13 cellular contexts compared by ENCODE assay signal in the genomic region with DNA sequence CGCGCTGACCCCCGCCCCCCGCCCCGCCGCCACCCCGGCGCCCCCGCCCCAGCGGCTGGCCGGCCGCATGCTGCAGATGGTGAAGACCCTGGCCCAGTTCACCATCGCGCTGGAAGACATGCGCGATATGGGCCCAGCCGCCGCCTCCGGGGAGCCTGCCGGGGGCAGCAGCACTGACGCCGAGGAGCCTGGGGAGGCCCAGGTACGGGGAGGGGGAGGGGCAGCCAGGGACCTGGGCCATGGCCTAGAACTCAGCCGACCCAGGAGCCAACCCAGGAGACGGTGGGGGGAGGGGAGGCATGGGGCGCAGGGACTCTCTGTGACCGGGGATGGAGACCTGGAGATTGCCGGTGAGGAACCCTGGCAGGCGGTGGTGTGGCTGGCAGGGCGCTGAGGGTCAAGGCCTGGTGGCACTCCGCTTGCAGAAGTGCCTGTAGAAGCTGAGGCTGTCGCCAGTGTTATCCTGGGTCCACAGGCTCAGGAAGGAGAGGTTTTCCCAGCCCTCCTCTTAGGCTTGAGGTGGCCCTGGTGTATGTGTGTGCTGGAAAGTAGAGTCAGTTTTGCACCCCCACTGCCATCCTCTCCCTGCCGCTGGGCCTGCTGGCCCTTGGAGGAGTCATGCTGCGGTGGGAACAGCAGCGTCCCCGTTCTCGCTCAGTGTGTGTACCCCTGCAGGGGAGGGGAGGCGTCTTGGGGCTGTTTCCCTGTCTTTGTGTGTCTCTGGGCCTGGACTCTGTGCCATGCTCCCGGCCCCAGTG. TPM values are rescaled to one million over a fixed set of nuclear protein-coding genes. Genes with fewer than 3 reads are reported as not detected.
DNase-seq lines count a peak whose midpoint lies in the region; ATAC-seq and TF ChIP-seq lines count a peak whose summit lies in the region.
"Had no signal": no experiment of that assay in that cellular context is flagged by ENCODE, and none has a peak within 500 bp of the region (broad histone marks: within the 10 kb centered on the region; RNA-seq: fewer than 3 reads in every experiment).

No MANE protein-coding gene starts in this region.

- peak; percentile 84 for DNase-seq in H7
- DNase-seq in WTC11 (ENCODE audit: low spot score): peak; percentile 50
- no peak for DNase-seq in gastrocnemius medialis
- no peak for DNase-seq in NCI-H187 (lab: John Stamatoyannopoulos, UW)
- no peak for DNase-seq in dermis blood vessel endothelial cell
- no peak for DNase-seq in COR-L47 (lab: John Stamatoyannopoulos, UW)
- DNase-seq: activated CD4-positive, alpha-beta T cell treated with anti-CD3 and anti-CD28 coated beads for 36 hours; central memory CD4-positive, alpha-beta T cell had no signal

- peak overlapping the region; percentile 55 for H3K4me3 Mint-ChIP-seq in WTC11
- H3K4me3 Mint-ChIP-seq: activated CD4-positive, alpha-beta T cell treated with anti-CD3 and anti-CD28 coated beads for 36 hours; CD14-positive monocyte had no signal

- H3K27me3 Mint-ChIP-seq in WTC11 (ENCODE audit: low read depth): peaks cover 33% of the 10 kb centered on the region
- H3K27me3 Mint-ChIP-seq: activated CD4-positive, alpha-beta T cell treated with anti-CD3 and anti-CD28 coated beads for 36 hours had no signal

- TF ChIP-seq POLR2A in gastrocnemius medialis (IDR thresholded peaks at IDR 0.05): no peak

- no peaks in the 10 kb centered on the region for H3K9me3 Mint-ChIP-seq in WTC11

- peak overlapping the region; percentile 27 for H3K4me3 ChIP-seq in H7 (ENCODE audit: insufficient read depth, low read depth, low read length)
- peak overlapping the region; percentile 8 for H3K4me3 ChIP-seq in iPS-11a (ENCODE audit: low read depth, low read length)
- peak overlapping the region; percentile 47 to 53 (median 48) for H3K4me3 ChIP-seq in gastrocnemius medialis
- H3K4me3 ChIP-seq: lung, SJSA1 had no signal

- H3K27ac ChIP-seq in gastrocnemius medialis: peak overlapping the region in 3 of 4 donors; percentile 36 to 66 (median 46)
- H3K27ac ChIP-seq: SJSA1 had no signal

- H3K4me1 Mint-ChIP-seq in WTC11: peaks cover 18% of the 10 kb centered on the region
- H3K4me1 Mint-ChIP-seq: activated CD4-positive, alpha-beta T cell treated with anti-CD3 and anti-CD28 coated beads for 36 hours; CD14-positive monocyte had no signal

- TF ChIP-seq CTCF in WTC11 (IDR thresholded peaks at IDR 0.05) (no peak), gastrocnemius medialis (IDR thresholded peaks at IDR 0.05 in 4 of 5, conservative IDR thresholded peaks at IDR 0.05 in 1 of 5) (no peak)

- CTCF ChIA-PET in WTC11 (lab: Charles Lee): interaction anchor here (1.1 to 4.1 kb wide), 5 partner anchors 8 to 51 kb away, joined by 3 to 49 read pairs (median 10); no protein-coding TSS in a partner anchor

- no peaks in the 10 kb centered on the region for H3K36me3 Mint-ChIP-seq in WTC11
- H3K36me3 Mint-ChIP-seq: CD14-positive monocyte had no signal

- POLR2A ChIA-PET in WTC11 (lab: Charles Lee): no interaction called here

- no peak overlapping the region for H3K27ac Mint-ChIP-seq in WTC11
- H3K27ac Mint-ChIP-seq: activated CD4-positive, alpha-beta T cell treated with anti-CD3 and anti-CD28 coated beads for 36 hours had no signal

- H3K27me3 ChIP-seq in H7 (ENCODE audit: control insufficient read depth, insufficient read depth, low read length) (peaks cover 16% of the 10 kb centered on the region), gastrocnemius medialis (no peaks in the 10 kb centered on the region)
- H3K27me3 ChIP-seq: SJSA1 had no signal

- no peaks in the 10 kb centered on the region for H3K9me3 ChIP-seq in gastrocnemius medialis
- H3K9me3 ChIP-seq: SJSA1 had no signal

- in situ Hi-C loops in gastrocnemius medialis (cut with MboI; ENCODE audit: low sequenced_read_pairs in 4 of 4): no loop called here

- peaks cover 3 to 14% of the 10 kb centered on the region in 2 donors for H3K4me1 ChIP-seq in gastrocnemius medialis
- H3K4me1 ChIP-seq: SJSA1 had no signal

- H3K36me3 ChIP-seq in H7 (replicated peaks; ENCODE audit: control insufficient read depth, insufficient read depth, low read length): no peaks in the 10 kb centered on the region
- H3K36me3 ChIP-seq in gastrocnemius medialis: no peaks in the 10 kb centered on the region

- intact Hi-C loops in gastrocnemius medialis (cut with DNase I; ENCODE audit: low total_unique reads): no loop called here

- peak; percentile 43 for ATAC-seq in WTC11
- peak; percentile 21 to 22 for ATAC-seq in gastrocnemius medialis
- no peak for ATAC-seq in HG03442 (IDR thresholded peaks at IDR 0.05; ENCODE audit: unreplicated experiment)
- ATAC-seq: activated CD4-positive, alpha-beta T cell treated with anti-CD3 and anti-CD28 coated beads for 36 hours had no signal

TF ChIP-seq in WTC11, 78 proteins besides CTCF, POLR2A, EP300 and RAD21:
- TF ChIP-seq HMGXB4 (CRISPR knock-in tag; IDR thresholded peaks at IDR 0.05) (0 out of 2 replicates have a peak, but pooled peaks have one; percentile 21), ZNF232 (CRISPR knock-in tag; IDR thresholded peaks at IDR 0.05) (no peak), ZNF281 (CRISPR knock-in tag; IDR thresholded peaks at IDR 0.05) (0 out of 2 replicates have a peak, but pooled peaks have one; percentile 53)

RNA-seq across cellular contexts. Expression of gene RELT, which starts 32.9 kb away (rescaled TPM):
- total RNA-seq in H7 (2014; rRNA removed; shearing (Covaris generic)): 6.4 and 8.3 TPM in 2 replicates
- total RNA-seq in WTC11 (2021): 5.7 to 6.7 TPM (median 5.9 TPM) in 3 replicates
- total RNA-seq in gastrocnemius medialis: 10 to 100 TPM; 18.5 to 63.5 (median 36.7) TPM
- total RNA-seq in dermis blood vessel endothelial cell: 6.7 and 7.8 TPM in 2 replicates

RNA-seq across cellular contexts. Expression of gene ARHGEF17, which starts 35.2 kb away (rescaled TPM):
- 3.3 and 6.6 TPM in 2 replicates for total RNA-seq in H7 (2014; rRNA removed; shearing (Covaris generic))
- 16.5 to 18.2 TPM (median 16.9 TPM) in 3 replicates for total RNA-seq in WTC11 (2021)
- 10 to 100 TPM in 3 of 4 donors, 1 to 10 TPM in 1; 8.9 to 16.9 (median 13.9) TPM for total RNA-seq in gastrocnemius medialis
- 25.0 and 55.4 TPM in 2 replicates for total RNA-seq in dermis blood vessel endothelial cell

Comparison
In these comparisons a context has a peak if more than half of its experiments do, and no peak if none do; other contexts are left out.
1. DNase-seq: peak in H7 (single experiment) and WTC11 (single experiment); none in gastrocnemius medialis (0 of 2), NCI-H187 (0 of 2), dermis blood vessel endothelial cell (single experiment) and COR-L47 (single experiment).
2. Peak in every context shown above with its lines, with median percentiles within 50 percentile points of each other: H3K4me3 ChIP-seq.